In genomic region chr1:172851871-172852270, GRCh38 we compare ENCODE assay signal across 17 cellular contexts.
"Had no signal": no experiment of that assay in that cellular context is flagged by ENCODE, and none has a peak within 500 bp of the region (broad histone marks: within the 10 kb centered on the region; RNA-seq: fewer than 3 reads in every experiment).

No MANE protein-coding gene starts in this region.

- ATAC-seq: effector memory CD8-positive, alpha-beta T cell; gastroesophageal sphincter; left cardiac atrium; left ventricle myocardium superior; naive thymus-derived CD4-positive, alpha-beta T cell; psoas muscle had no signal

- H3K27me3 ChIP-seq: esophagus muscularis mucosa, gastroesophageal sphincter, neutrophil, right atrium auricular region had no signal

- DNase-seq: effector memory CD8-positive, alpha-beta T cell; foreskin fibroblast; immature natural killer cell; left cardiac atrium; left ventricle myocardium superior; naive thymus-derived CD4-positive, alpha-beta T cell; psoas muscle; stimulated activated CD4-positive, alpha-beta T cell treated with anti-CD3 and anti-CD28 coated beads, Interleukin-2, amount 100 ng/mL, for 48 hours; stimulated activated naive CD4-positive, alpha-beta T cell treated with Interleukin-2 at 50 U/mL for 16 hours; trophoblast cell had no signal

- H3K4me2 ChIP-seq: smooth muscle cell had no signal

- H3K36me3 ChIP-seq: esophagus muscularis mucosa, gastroesophageal sphincter, neutrophil, right atrium auricular region had no signal

- H3K9me3 ChIP-seq: esophagus muscularis mucosa, gastroesophageal sphincter, neutrophil, psoas muscle, right atrium auricular region had no signal

- H3K27ac ChIP-seq: epithelial cell of prostate, esophagus muscularis mucosa, gastroesophageal sphincter, neutrophil, psoas muscle, right atrium auricular region had no signal

- H3K4me1 ChIP-seq: esophagus muscularis mucosa, gastroesophageal sphincter, psoas muscle, right atrium auricular region had no signal

- H3K4me3 ChIP-seq: esophagus muscularis mucosa, gastroesophageal sphincter, lung, psoas muscle, right atrium auricular region, smooth muscle cell had no signal
